8 cellular contexts compared by ENCODE assay signal in the genomic region with DNA sequence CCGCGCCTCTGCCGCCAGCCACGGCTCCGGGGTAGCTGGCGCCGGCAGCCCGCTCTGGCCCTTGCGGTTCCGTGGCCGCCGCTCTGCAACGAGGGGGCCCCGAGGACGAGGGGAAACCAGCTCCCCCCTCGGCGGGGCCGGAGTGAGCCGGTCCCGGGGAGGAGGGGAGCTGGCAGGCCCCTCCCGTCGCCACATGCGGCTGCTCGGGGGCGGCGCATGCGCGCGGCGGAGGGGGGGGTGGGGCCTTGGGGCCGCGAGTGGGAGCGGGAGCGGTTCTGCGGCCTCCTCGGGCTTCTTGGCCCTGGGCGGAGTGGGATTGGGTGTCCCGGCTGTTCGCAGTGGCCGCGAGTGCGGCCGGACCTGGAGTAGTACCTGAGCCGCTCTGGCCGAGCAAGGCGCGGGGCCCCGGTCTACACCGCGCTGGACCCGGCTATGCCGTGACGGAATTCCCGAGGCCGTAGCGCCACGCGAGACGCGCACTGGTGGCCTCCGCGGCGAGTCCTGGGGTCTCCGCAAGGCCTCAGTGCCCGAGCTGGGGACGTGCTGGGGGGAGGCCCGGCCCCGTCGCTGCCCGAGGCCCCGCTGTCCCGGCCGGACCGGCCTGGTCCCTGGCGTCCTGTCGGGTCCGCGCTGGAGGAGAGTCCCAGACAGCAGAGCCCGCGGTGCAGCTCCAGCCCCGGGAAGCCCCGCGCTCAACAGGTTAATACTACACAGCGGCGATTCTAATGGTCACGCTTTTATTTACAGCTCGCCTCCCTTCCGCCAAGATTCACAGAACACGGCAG. TPM values are rescaled to one million over a fixed set of nuclear protein-coding genes. Genes with fewer than 3 reads are reported as not detected.
DNase-seq lines count a peak whose midpoint lies in the region; ATAC-seq and TF ChIP-seq lines count a peak whose summit lies in the region.

No MANE protein-coding gene starts in this region.

- no peaks in the 10 kb centered on the region for H3K27me3 ChIP-seq in AG04450 (ENCODE audit: control insufficient read depth, insufficient read depth, low read length)

- TF ChIP-seq CTCF in AG04450 (IDR thresholded peaks at IDR 0.05; ENCODE audit: low read depth, low read length): no peak

- CTCF ChIA-PET in AG04450 (lab: Charles Lee): interaction anchor here (1.2 to 1.7 kb wide), 2 partner anchors 76 to 342 kb away, joined by 7 to 10 read pairs; no protein-coding TSS in a partner anchor

- H3K4me3 ChIP-seq in AG04450 (ENCODE audit: low read depth, low read length): peak overlapping the region; percentile 85

- POLR2A ChIA-PET in AG04450 (lab: Yijun Ruan, JAX): interaction anchor here (0.5 to 1.5 kb wide), 5 partner anchors 17 to 295 kb away, joined by 3 to 9 read pairs (median 3); partner anchors contain the start of gene INSIG1

- DNase-seq in AG04450 (ENCODE audit: low read depth, low spot score) (peak; percentile 60), NCI-H2227 (lab: John Stamatoyannopoulos, UW; ENCODE audit: unreplicated experiment) (peak; percentile 92), left kidney (ENCODE audit: low read depth, low spot score) (peak; percentile 95)
- DNase-seq in activated CD4-positive, alpha-beta T cell treated with anti-CD3 and anti-CD28 coated beads for 4 hours: peak; percentile 76 to 88
- peak; percentile 72 to 90 for DNase-seq in stimulated activated CD4-positive, alpha-beta T cell treated with anti-CD3 and anti-CD28 coated beads, Interleukin-1b, Interleukin-23, amount 100 ng/mL, for 4 hours (ENCODE audit: low read depth in 2 of 2)

- H3K27ac ChIP-seq in AG04450 (ENCODE audit: low read depth, low read length) (peak overlapping the region; percentile 39), cingulate gyrus (ENCODE audit: low read depth, low read length) (peak overlapping the region; percentile 95)

- H3K9me3 ChIP-seq in AG04450 (ENCODE audit: control insufficient read depth, insufficient read depth, low read length): no peaks in the 10 kb centered on the region

- ATAC-seq in GM18520 (IDR thresholded peaks at IDR 0.05; ENCODE audit: unreplicated experiment) (peak; percentile 60), HG03045 (IDR thresholded peaks at IDR 0.05; ENCODE audit: unreplicated experiment) (peak; percentile 78)

RNA-seq across cellular contexts. Expression of gene PAXIP1, which starts 0.5 kb away (rescaled TPM):
- 6.2 and 6.3 TPM in 2 replicates for polyA plus RNA-seq in AG04450 (2011; rRNA removed)
- polyA minus RNA-seq in AG04450 (2011; rRNA and poly(A)+ RNA removed): 4.5 and 5.3 TPM in 2 replicates

Comparison
In these comparisons a context has a peak if more than half of its experiments do, and no peak if none do; other contexts are left out.
1. Peak in every context shown above with its lines: DNase-seq, ATAC-seq, H3K4me3 ChIP-seq and H3K27ac ChIP-seq.